Comparison of ENCODE assay signal across 8 cellular contexts in the genomic region with DNA sequence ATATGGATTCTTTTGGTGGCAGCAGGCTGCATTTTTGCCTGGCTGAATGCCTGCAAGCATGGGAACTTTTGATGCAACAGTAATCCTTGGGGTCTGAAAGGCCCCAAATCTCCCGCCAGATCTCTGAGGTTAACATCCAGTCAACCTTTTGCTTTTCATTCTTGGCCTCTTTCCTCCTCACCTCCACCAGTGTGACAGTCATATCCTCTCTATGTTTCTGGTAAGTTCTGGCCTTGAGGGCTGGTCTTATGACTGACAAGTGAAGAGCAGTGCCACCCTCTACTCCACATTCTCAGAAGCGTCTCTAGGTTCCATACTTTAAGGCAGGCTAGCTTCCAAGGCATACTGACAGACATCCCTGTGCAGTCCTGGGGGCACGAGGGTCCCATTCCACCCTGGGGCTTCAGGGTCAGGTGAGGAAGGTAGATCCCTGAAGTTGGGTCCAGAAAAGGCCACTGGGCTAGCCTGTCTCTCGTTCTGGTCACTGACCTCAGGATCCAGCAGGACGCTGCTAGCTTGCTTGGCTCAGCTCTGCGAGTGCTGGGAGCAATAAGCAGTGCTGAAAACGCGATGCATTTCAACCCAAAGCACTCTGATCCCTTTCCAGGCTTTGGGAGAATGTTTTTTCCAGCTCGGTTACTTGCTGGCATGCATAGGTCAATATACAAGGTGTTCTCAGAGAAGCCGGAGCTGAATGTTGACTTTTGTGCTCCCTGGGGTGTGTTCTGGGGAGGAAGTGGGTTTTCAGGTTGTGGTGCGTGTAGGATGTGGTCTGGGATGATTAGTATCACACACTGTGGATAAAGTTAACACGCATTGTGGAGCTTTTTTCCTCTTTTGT.
A peak's percentile ranks its signal among the peaks of the same experiment; 100 is the strongest.
DNase-seq lines count a peak whose midpoint lies in the region; TF ChIP-seq lines count a peak whose summit lies in the region.

No MANE protein-coding gene starts in this region.

- peak; percentile 58 for DNase-seq in DMS79 (lab: John Stamatoyannopoulos, UW)
- peak; percentile 32 for DNase-seq in HuH-7 (ENCODE audit: low spot score)
- DNase-seq in activated CD4-positive, alpha-beta T cell treated with anti-CD3 and anti-CD28 coated beads, Interleukin-2, amount 10 ng/mL, durations not matched to agents 7 days and 5 days: peak; percentile 89
- no peak for DNase-seq in endodermal cell
- DNase-seq in stimulated activated CD4-positive, alpha-beta T cell treated with anti-CD3 and anti-CD28 coated beads, Interleukin-1b, Interleukin-23, amount 100 ng/mL, for 48 hours: peak; percentile 74
- no peak for DNase-seq in NCI-H2227 treated with DMSO at 0.1 percent for 48 hours (lab: John Stamatoyannopoulos, UW)
- no peak for DNase-seq in NCI-H226
- no peak for DNase-seq in HEK293T (ENCODE audit: extremely low spot score)

- peaks cover 16% of the 10 kb centered on the region for H3K4me1 ChIP-seq in endodermal cell (ENCODE audit: control insufficient read depth, insufficient read depth, low read length)

- WGBS in endodermal cell (ENCODE audit: insufficient coverage in 1 of 2, insufficient read length in 1 of 2), 2 experiments: 75 to 78% methylated on average over 10 to 12 of the region's 12 CpGs

- peaks cover 90% of the 10 kb centered on the region for H3K4me1 Mint-ChIP-seq in activated CD4-positive, alpha-beta T cell treated with anti-CD3 and anti-CD28 coated beads, Interleukin-2, amount 10 ng/mL, durations not matched to agents 7 days and 5 days
- peaks cover 46% of the 10 kb centered on the region for H3K4me1 Mint-ChIP-seq in endodermal cell

- no peak overlapping the region for H3K4me3 ChIP-seq in endodermal cell (ENCODE audit: low read length)

- H3K36me3 Mint-ChIP-seq in activated CD4-positive, alpha-beta T cell treated with anti-CD3 and anti-CD28 coated beads, Interleukin-2, amount 10 ng/mL, durations not matched to agents 7 days and 5 days (ENCODE audit: low read depth): peaks cover 58% of the 10 kb centered on the region
- H3K36me3 Mint-ChIP-seq in endodermal cell (ENCODE audit: low read depth): no peaks in the 10 kb centered on the region

- CTCF ChIA-PET in activated CD4-positive, alpha-beta T cell treated with anti-CD3 and anti-CD28 coated beads, Interleukin-2, amount 10 ng/mL, durations not matched to agents 7 days and 5 days (lab: Charles Lee): interaction anchor here (0.7 to 5.0 kb wide), 25 partner anchors 9 to 448 kb away, joined by 3 to 22 read pairs (median 3); no protein-coding TSS in a partner anchor
- CTCF ChIA-PET in HEK293T (lab: Yijun Ruan, JAX): no interaction called here

- POLR2A ChIA-PET in activated CD4-positive, alpha-beta T cell treated with anti-CD3 and anti-CD28 coated beads, Interleukin-2, amount 10 ng/mL, durations not matched to agents 7 days and 5 days (lab: Charles Lee): interaction anchor here (0.8 to 2.2 kb wide), 7 partner anchors 43 to 72 kb away, joined by 3 to 20 read pairs (median 4); no protein-coding TSS in a partner anchor
- POLR2A ChIA-PET in HEK293T (lab: Yijun Ruan, JAX): no interaction called here

- no peaks in the 10 kb centered on the region for H3K36me3 ChIP-seq in endodermal cell (ENCODE audit: control insufficient read depth, insufficient read depth, low read length)

- H3K27me3 ChIP-seq in endodermal cell (ENCODE audit: control insufficient read depth, insufficient read depth, low read length, poor library complexity, severe bottlenecking): no peaks in the 10 kb centered on the region

- peak overlapping the region; percentile 82 for H3K27ac Mint-ChIP-seq in activated CD4-positive, alpha-beta T cell treated with anti-CD3 and anti-CD28 coated beads, Interleukin-2, amount 10 ng/mL, durations not matched to agents 7 days and 5 days
- peak overlapping the region; percentile 0 for H3K27ac Mint-ChIP-seq in endodermal cell

- H3K9me3 Mint-ChIP-seq in activated CD4-positive, alpha-beta T cell treated with anti-CD3 and anti-CD28 coated beads, Interleukin-2, amount 10 ng/mL, durations not matched to agents 7 days and 5 days: no peaks in the 10 kb centered on the region
- H3K9me3 Mint-ChIP-seq in endodermal cell: no peaks in the 10 kb centered on the region

- H3K9ac ChIP-seq in endodermal cell (ENCODE audit: extremely low read depth, low read length, poor library complexity, severe bottlenecking): no peak overlapping the region

- H3K27me3 Mint-ChIP-seq in activated CD4-positive, alpha-beta T cell treated with anti-CD3 and anti-CD28 coated beads, Interleukin-2, amount 10 ng/mL, durations not matched to agents 7 days and 5 days: no peaks in the 10 kb centered on the region
- H3K27me3 Mint-ChIP-seq in endodermal cell (ENCODE audit: insufficient read depth): no peaks in the 10 kb centered on the region

- peak overlapping the region; percentile 34 for H3K4me3 Mint-ChIP-seq in activated CD4-positive, alpha-beta T cell treated with anti-CD3 and anti-CD28 coated beads, Interleukin-2, amount 10 ng/mL, durations not matched to agents 7 days and 5 days
- H3K4me3 Mint-ChIP-seq in endodermal cell: no peak overlapping the region

- TF ChIP-seq CTCF in endodermal cell (conservative IDR thresholded peaks at IDR 0.05): no peak

- no peaks in the 10 kb centered on the region for H3K9me3 ChIP-seq in endodermal cell (ENCODE audit: control insufficient read depth, low read length)

- H3K27ac ChIP-seq in endodermal cell (ENCODE audit: low read depth, low read length): no peak overlapping the region

TF ChIP-seq in HEK293T, 16 proteins besides CTCF, POLR2A, EP300 and RAD21:
- TF ChIP-seq ZNF384 (IDR thresholded peaks at IDR 0.05): no peak
- no peak for TF ChIP-seq NFRKB (IDR thresholded peaks at IDR 0.05)
- TF ChIP-seq TARDBP (IDR thresholded peaks at IDR 0.05): no peak
- no peak for TF ChIP-seq LEF1 (IDR thresholded peaks at IDR 0.05; ENCODE audit: borderline replicate concordance)
- TF ChIP-seq SUZ12 (IDR thresholded peaks at IDR 0.05): no peak
- TF ChIP-seq ELF4 (IDR thresholded peaks at IDR 0.05): no peak
- no peak for TF ChIP-seq BHLHE40 (IDR thresholded peaks at IDR 0.05; ENCODE audit: borderline replicate concordance)
- TF ChIP-seq FOXM1 (IDR thresholded peaks at IDR 0.05; ENCODE audit: borderline replicate concordance): no peak
- TF ChIP-seq ARNT (IDR thresholded peaks at IDR 0.05): no peak
- no peak for TF ChIP-seq SP1 (IDR thresholded peaks at IDR 0.05)
- TF ChIP-seq, protein P1, sequence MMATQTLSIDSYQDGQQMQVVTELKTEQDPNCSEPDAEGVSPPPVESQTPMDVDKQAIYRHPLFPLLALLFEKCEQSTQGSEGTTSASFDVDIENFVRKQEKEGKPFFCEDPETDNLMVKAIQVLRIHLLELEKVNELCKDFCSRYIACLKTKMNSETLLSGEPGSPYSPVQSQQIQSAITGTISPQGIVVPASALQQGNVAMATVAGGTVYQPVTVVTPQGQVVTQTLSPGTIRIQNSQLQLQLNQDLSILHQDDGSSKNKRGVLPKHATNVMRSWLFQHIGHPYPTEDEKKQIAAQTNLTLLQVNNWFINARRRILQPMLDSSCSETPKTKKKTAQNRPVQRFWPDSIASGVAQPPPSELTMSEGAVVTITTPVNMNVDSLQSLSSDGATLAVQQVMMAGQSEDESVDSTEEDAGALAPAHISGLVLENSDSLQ (IDR thresholded peaks at IDR 0.05): no peak
- no peak for TF ChIP-seq HDGF (IDR thresholded peaks at IDR 0.05; ENCODE audit: borderline replicate concordance)
- TF ChIP-seq L3MBTL2 (conservative IDR thresholded peaks at IDR 0.05): no peak
- TF ChIP-seq CTBP1 (IDR thresholded peaks at IDR 0.05; ENCODE audit: borderline replicate concordance): no peak
- TF ChIP-seq FOXA1 (IDR thresholded peaks at IDR 0.05): no peak
- no peak for TF ChIP-seq FOXK2 (IDR thresholded peaks at IDR 0.05)

Comparison
In these comparisons a context has a peak if more than half of its experiments do, and no peak if none do; other contexts are left out.
1. DNase-seq: peak in DMS79 (single experiment), HuH-7 (single experiment), activated CD4-positive, alpha-beta T cell treated with anti-CD3 and anti-CD28 coated beads, Interleukin-2, amount 10 ng/mL, durations not matched to agents 7 days and 5 days (single experiment) and stimulated activated CD4-positive, alpha-beta T cell treated with anti-CD3 and anti-CD28 coated beads, Interleukin-1b, Interleukin-23, amount 100 ng/mL, for 48 hours (single experiment); none in endodermal cell (single experiment), NCI-H2227 treated with DMSO at 0.1 percent for 48 hours (single experiment), NCI-H226 (single experiment) and HEK293T (single experiment).